In genomic region chr7:39624202-39624807, GRCh38 we compare ENCODE assay signal across 1 cellular context.
TF ChIP-seq lines count a peak whose summit lies in the region.

No MANE protein-coding gene starts in this region.

TF ChIP-seq in K562, 482 proteins besides CTCF, POLR2A, EP300 and RAD21 (continued from another document and continues in another):
- TF ChIP-seq BDP1 (IDR thresholded peaks at IDR 0.05; ENCODE audit: insufficient read depth, insufficient read length) (no peak), TAF9B (IDR thresholded peaks at IDR 0.05; ENCODE audit: partially characterized antibody) (no peak), PHF21A (IDR thresholded peaks at IDR 0.05; ENCODE audit: borderline replicate concordance, low read depth) (no peak), ZNF778 (CRISPR knock-in tag; IDR thresholded peaks at IDR 0.05) (no peak), GABPB1 (CRISPR knock-in tag; IDR thresholded peaks at IDR 0.05) (no peak), ZNF224 (CRISPR knock-in tag; IDR thresholded peaks at IDR 0.05) (no peak), TFE3 (CRISPR knock-in tag; IDR thresholded peaks at IDR 0.05) (no peak), TBP (optimal IDR thresholded peaks at IDR 0.05; ENCODE audit: low read depth, low read length) (no peak), MECOM (CRISPR knock-in tag; IDR thresholded peaks at IDR 0.05) (no peak), U2AF1 (optimal IDR thresholded peaks at IDR 0.05; ENCODE audit: low read depth, low read length) (peak; percentile 3), NCOA2 (IDR thresholded peaks at IDR 0.05; ENCODE audit: partially characterized antibody in 2 of 2) (no peak), FOXJ3 (CRISPR knock-in tag; IDR thresholded peaks at IDR 0.05) (no peak), OTX1 (CRISPR knock-in tag; IDR thresholded peaks at IDR 0.05) (no peak), HDAC1 (IDR thresholded peaks at IDR 0.05) (0 out of 4 replicates have a peak, but pooled peaks of 1 of the 2 experiments have one; percentile 13), HMG20A (CRISPR knock-in tag; conservative IDR thresholded peaks at IDR 0.05) (no peak), RFX5 (IDR thresholded peaks at IDR 0.05; ENCODE audit: low read depth, low read length) (no peak), CC2D1A (IDR thresholded peaks at IDR 0.05) (0 out of 2 replicates have a peak, but pooled peaks have one; percentile 28), IRF1 (CRISPR knock-in tag; IDR thresholded peaks at IDR 0.05; ENCODE audit: borderline replicate concordance) (no peak), ZKSCAN1 (IDR thresholded peaks at IDR 0.05; ENCODE audit: low read depth, low read length) (no peak), BHLHE40 (IDR thresholded peaks at IDR 0.05; ENCODE audit: low read length) (peak; percentile 76)
- TF ChIP-seq, protein P1, sequence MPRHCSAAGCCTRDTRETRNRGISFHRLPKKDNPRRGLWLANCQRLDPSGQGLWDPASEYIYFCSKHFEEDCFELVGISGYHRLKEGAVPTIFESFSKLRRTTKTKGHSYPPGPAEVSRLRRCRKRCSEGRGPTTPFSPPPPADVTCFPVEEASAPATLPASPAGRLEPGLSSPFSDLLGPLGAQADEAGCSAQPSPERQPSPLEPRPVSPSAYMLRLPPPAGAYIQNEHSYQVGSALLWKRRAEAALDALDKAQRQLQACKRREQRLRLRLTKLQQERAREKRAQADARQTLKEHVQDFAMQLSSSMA (CRISPR knock-in tag; IDR thresholded peaks at IDR 0.05), result no peak
- TF ChIP-seq, protein P2, sequence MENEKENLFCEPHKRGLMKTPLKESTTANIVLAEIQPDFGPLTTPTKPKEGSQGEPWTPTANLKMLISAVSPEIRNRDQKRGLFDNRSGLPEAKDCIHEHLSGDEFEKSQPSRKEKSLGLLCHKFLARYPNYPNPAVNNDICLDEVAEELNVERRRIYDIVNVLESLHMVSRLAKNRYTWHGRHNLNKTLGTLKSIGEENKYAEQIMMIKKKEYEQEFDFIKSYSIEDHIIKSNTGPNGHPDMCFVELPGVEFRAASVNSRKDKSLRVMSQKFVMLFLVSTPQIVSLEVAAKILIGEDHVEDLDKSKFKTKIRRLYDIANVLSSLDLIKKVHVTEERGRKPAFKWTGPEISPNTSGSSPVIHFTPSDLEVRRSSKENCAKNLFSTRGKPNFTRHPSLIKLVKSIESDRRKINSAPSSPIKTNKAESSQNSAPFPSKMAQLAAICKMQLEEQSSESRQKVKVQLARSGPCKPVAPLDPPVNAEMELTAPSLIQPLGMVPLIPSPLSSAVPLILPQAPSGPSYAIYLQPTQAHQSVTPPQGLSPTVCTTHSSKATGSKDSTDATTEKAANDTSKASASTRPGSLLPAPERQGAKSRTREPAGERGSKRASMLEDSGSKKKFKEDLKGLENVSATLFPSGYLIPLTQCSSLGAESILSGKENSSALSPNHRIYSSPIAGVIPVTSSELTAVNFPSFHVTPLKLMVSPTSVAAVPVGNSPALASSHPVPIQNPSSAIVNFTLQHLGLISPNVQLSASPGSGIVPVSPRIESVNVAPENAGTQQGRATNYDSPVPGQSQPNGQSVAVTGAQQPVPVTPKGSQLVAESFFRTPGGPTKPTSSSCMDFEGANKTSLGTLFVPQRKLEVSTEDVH (IDR thresholded peaks at IDR 0.05; ENCODE audit: low read depth, partially characterized antibody), result peak; percentile 30
- TF ChIP-seq, protein P3, sequence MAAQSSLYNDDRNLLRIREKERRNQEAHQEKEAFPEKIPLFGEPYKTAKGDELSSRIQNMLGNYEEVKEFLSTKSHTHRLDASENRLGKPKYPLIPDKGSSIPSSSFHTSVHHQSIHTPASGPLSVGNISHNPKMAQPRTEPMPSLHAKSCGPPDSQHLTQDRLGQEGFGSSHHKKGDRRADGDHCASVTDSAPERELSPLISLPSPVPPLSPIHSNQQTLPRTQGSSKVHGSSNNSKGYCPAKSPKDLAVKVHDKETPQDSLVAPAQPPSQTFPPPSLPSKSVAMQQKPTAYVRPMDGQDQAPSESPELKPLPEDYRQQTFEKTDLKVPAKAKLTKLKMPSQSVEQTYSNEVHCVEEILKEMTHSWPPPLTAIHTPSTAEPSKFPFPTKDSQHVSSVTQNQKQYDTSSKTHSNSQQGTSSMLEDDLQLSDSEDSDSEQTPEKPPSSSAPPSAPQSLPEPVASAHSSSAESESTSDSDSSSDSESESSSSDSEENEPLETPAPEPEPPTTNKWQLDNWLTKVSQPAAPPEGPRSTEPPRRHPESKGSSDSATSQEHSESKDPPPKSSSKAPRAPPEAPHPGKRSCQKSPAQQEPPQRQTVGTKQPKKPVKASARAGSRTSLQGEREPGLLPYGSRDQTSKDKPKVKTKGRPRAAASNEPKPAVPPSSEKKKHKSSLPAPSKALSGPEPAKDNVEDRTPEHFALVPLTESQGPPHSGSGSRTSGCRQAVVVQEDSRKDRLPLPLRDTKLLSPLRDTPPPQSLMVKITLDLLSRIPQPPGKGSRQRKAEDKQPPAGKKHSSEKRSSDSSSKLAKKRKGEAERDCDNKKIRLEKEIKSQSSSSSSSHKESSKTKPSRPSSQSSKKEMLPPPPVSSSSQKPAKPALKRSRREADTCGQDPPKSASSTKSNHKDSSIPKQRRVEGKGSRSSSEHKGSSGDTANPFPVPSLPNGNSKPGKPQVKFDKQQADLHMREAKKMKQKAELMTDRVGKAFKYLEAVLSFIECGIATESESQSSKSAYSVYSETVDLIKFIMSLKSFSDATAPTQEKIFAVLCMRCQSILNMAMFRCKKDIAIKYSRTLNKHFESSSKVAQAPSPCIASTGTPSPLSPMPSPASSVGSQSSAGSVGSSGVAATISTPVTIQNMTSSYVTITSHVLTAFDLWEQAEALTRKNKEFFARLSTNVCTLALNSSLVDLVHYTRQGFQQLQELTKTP (IDR thresholded peaks at IDR 0.05; ENCODE audit: low read depth in 1 of 2, partially characterized antibody in 2 of 2), result peak in 1 of 2 experiments; percentile 16
- TF ChIP-seq, protein P4, sequence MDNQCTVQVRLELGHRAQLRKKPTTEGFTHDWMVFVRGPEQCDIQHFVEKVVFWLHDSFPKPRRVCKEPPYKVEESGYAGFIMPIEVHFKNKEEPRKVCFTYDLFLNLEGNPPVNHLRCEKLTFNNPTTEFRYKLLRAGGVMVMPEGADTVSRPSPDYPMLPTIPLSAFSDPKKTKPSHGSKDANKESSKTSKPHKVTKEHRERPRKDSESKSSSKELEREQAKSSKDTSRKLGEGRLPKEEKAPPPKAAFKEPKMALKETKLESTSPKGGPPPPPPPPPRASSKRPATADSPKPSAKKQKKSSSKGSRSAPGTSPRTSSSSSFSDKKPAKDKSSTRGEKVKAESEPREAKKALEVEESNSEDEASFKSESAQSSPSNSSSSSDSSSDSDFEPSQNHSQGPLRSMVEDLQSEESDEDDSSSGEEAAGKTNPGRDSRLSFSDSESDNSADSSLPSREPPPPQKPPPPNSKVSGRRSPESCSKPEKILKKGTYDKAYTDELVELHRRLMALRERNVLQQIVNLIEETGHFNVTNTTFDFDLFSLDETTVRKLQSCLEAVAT (IDR thresholded peaks at IDR 0.05), result peak; percentile 42 to 72; a peak in 3 of 4 replicates
- TF ChIP-seq, protein P5, sequence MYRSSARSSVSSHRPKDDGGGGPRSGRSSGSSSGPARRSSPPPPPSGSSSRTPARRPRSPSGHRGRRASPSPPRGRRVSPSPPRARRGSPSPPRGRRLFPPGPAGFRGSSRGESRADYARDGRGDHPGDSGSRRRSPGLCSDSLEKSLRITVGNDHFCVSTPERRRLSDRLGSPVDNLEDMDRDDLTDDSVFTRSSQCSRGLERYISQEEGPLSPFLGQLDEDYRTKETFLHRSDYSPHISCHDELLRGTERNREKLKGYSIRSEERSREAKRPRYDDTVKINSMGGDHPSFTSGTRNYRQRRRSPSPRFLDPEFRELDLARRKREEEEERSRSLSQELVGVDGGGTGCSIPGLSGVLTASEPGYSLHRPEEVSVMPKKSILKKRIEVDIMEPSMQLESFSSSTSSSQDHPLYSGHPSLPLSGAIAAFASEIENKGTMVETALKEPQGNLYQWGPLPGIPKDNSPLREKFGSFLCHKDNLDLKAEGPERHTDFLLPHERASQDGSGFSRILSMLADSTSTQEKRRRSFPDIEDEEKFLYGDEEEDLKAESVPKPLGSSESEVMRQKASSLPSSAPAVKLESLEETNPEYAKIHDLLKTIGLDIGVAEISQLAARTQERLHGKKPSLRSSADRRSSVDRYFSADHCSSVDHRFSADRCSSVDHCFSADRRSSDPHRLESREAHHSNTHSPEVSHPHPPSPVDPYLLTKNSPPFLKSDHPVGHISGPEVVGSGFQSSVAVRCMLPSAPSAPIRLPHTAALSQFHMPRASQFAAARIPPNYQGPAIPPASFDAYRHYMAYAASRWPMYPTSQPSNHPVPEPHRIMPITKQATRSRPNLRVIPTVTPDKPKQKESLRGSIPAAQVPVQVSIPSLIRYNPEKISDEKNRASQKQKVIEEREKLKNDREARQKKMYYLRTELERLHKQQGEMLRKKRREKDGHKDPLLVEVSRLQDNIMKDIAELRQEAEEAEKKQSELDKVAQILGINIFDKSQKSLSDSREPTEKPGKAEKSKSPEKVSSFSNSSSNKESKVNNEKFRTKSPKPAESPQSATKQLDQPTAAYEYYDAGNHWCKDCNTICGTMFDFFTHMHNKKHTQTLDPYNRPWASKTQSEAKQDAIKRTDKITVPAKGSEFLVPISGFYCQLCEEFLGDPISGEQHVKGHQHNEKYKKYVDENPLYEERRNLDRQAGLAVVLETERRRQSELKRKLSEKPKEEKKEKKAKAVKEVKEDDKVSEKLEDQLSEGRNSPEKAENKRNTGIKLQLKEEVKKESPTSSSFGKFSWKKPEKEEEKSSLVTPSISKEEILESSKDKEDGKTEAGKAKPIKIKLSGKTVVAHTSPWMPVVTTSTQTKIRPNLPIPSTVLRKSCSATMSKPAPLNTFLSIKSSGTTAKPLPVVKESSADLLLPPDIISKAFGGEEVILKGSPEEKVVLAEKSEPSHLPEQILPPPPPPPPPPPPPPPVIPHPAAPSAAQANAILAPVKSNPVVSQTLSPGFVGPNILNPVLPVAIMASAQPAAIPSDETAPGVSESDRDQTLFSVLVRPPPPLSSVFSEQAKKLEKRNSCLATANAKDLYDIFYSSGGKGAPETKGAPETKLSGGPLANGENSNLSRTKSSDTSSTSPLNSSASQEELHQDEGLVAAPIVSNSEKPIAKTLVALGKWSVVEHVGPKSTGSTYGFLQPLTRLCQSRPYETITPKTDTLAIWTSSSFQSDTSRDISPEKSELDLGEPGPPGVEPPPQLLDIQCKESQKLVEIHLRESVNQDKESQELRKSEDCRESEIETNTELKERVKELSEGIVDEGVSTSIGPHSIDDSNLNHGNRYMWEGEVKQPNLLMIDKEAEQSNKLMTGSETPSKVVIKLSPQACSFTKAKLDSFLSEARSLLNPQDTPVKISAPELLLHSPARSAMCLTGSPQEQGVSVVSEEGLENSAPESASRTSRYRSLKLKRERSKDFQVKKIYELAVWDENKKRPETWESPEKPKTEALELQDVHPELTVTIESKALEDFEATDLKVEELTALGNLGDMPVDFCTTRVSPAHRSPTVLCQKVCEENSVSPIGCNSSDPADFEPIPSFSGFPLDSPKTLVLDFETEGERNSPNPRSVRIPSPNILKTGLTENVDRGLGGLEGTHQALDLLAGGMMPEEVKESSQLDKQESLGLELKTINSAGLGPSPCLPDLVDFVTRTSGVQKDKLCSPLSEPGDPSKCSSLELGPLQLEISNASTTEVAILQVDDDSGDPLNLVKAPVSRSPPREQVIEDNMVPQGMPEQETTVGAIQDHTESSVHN (IDR thresholded peaks at IDR 0.05; ENCODE audit: borderline replicate concordance in 1 of 2, low read depth in 1 of 2), result no peak
